Comparison of ENCODE assay signal across 21 cellular contexts in the genomic region with DNA sequence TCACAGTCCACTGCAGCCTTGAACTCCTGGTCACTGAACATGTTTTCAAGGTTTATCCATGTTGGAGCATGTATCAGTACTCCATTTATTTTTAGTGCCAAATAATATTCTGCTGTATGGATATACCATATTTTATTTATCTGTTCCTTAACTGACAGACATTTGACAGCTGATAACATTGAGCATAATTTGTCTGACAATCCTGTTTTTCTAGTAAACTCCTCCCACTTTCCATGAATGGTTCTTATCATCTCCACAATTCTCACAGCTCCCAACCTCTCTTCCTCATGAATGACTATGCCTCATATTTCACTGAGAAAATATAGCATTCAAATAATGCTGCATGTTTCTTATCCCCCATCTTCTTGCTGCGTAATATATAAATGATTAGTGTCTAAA.
"Had no signal": no experiment of that assay in that cellular context is flagged by ENCODE, and none has a peak within 500 bp of the region (broad histone marks: within the 10 kb centered on the region; RNA-seq: fewer than 3 reads in every experiment).

No MANE protein-coding gene starts in this region.

- H3K27ac ChIP-seq: left ventricle myocardium inferior, right atrium auricular region, sigmoid colon, skin epidermis, testis, tibial nerve, upper lobe of right lung, vagina had no signal

- H3K4me3 ChIP-seq: gastrocnemius medialis, left ventricle myocardium inferior, lung, right atrium auricular region, sigmoid colon, skin epidermis, testis, tibial nerve, upper lobe of right lung, vagina had no signal

- FAIRE-seq: endometrium had no signal

- H3K4me1 ChIP-seq: gastrocnemius medialis, left ventricle myocardium inferior, right atrium auricular region, sigmoid colon, testis, tibial nerve, upper lobe of right lung, vagina had no signal

- DNase-seq: effector memory CD4-positive, alpha-beta T cell; gastrocnemius medialis; islet precursor cell; left ventricle myocardium inferior; mesendoderm; naive thymus-derived CD4-positive, alpha-beta T cell; nephron progenitor cell; posterior cingulate gyrus; sigmoid colon; stimulated activated CD4-positive, alpha-beta T cell treated with anti-CD3 and anti-CD28 coated beads, Interleukin-2, amount 100 ng/mL, for 24 hours; stimulated activated CD4-positive, alpha-beta T cell treated with anti-CD3 and anti-CD28 coated beads, Interleukin-4, amount 100 ng/mL, for 4 hours; stimulated activated naive B cell treated with anti-CD40 and anti-IgM and Interleukin-4, amounts not matched to agents 10 μg/mL and 1 μg/mL and 100 μg/mL, for 72 hours; stimulated activated naive CD8-positive, alpha-beta T cell treated with anti-CD3 and anti-CD28 coated beads, Interleukin-15, amount 100 ng/mL, for 72 hours; testis; upper lobe of right lung had no signal

- H3K9me3 ChIP-seq: gastrocnemius medialis, left ventricle myocardium inferior, right atrium auricular region, sigmoid colon, testis, tibial nerve, upper lobe of right lung, vagina had no signal

- H3K27me3 ChIP-seq: gastrocnemius medialis, right atrium auricular region, sigmoid colon, testis, tibial nerve, upper lobe of right lung, vagina had no signal

- ATAC-seq: gastrocnemius medialis; naive thymus-derived CD4-positive, alpha-beta T cell; stimulated activated naive CD8-positive, alpha-beta T cell treated with anti-CD3 and anti-CD28 coated beads, Interleukin-15, amount 100 ng/mL, for 72 hours; upper lobe of right lung had no signal
